ENCODE assay signal across 8 cellular contexts in the genomic region with DNA sequence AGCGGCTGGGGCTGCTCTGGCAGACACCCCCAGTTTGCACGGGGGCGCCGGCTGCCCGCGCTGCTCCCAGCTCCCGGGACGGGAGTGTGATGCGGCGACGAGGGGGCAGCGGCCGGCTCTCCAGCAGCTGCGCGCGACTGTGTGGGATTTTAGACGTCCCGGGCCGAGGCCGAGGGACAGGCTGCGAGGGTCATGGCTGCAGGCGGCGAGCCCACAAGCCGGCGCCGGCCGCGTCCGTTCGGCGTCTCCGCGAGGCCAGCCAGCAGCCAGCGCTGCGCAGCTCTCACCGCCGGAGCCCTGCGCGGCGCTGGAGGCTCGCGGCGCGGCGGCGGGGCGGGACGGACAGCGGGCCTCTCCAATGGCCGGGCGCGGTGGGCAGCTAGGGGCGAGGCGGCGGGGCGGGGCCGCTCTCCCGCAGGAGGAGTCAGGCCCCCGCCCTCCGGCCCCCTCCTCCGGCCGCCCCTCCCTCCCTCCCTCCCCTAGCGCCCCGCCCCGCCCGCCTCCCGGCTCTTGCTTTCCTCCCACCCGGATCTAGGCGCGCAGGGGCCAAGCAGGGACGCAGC. TPM values are rescaled to one million over a fixed set of nuclear protein-coding genes. Genes with fewer than 3 reads are reported as not detected.
DNase-seq lines count a peak whose midpoint lies in the region; ATAC-seq and TF ChIP-seq lines count a peak whose summit lies in the region.

A gene (minus strand): TSS at position 285 of the 563 bp plus-strand sequence. CDS start 310 bp downstream, outside the sequence.

- peaks cover 15% of the 10 kb centered on the region for H3K4me1 Mint-ChIP-seq in CD8-positive, alpha-beta T cell (ENCODE audit: low read depth)
- peaks cover 13% of the 10 kb centered on the region for H3K4me1 Mint-ChIP-seq in activated CD8-positive, alpha-beta T cell treated with anti-CD3 and anti-CD28 coated beads, Interleukin-2, amount 10 ng/mL, durations not matched to agents 7 days and 5 days (ENCODE audit: low read depth)

- peaks cover 10% of the 10 kb centered on the region for H3K4me1 ChIP-seq in CD8-positive, alpha-beta T cell (ENCODE audit: insufficient read depth, low read length)

- ATAC-seq in CD8-positive, alpha-beta T cell: peak; percentile 75
- peak; percentile 95 for ATAC-seq in HG03342 (IDR thresholded peaks at IDR 0.05; ENCODE audit: unreplicated experiment)
- peak; percentile 93 for ATAC-seq in activated CD8-positive, alpha-beta T cell treated with anti-CD3 and anti-CD28 coated beads, Interleukin-2, amount 10 ng/mL, durations not matched to agents 7 days and 5 days

- peak in 6 of 7 experiments; percentile 11 to 59 (median 28) for DNase-seq in CD8-positive, alpha-beta T cell
- DNase-seq in GM19240 (ENCODE audit: insufficient read length, low spot score) (peak; percentile 64), NCI-H460 (ENCODE audit: extremely low read depth, low read depth) (peak; percentile 80), epidermal melanocyte (ENCODE audit: insufficient read length, low spot score) (peak; percentile 80), mesenteric fat pad (ENCODE audit: low spot score) (peak; percentile 95)
- DNase-seq in activated CD8-positive, alpha-beta T cell treated with anti-CD3 and anti-CD28 coated beads, Interleukin-2, amount 10 ng/mL, durations not matched to agents 7 days and 5 days: peak; percentile 63
- peak; percentile 46 to 49 for DNase-seq in stimulated activated CD8-positive, alpha-beta memory T cell treated with anti-CD3 and anti-CD28 coated beads, Interleukin-7, amount 100 ng/mL, for 48 hours (ENCODE audit: extremely low read depth in 1 of 2, low read depth in 1 of 2)

- no peak for TF ChIP-seq CTCF in CD8-positive, alpha-beta T cell (IDR thresholded peaks at IDR 0.05)

- CTCF ChIA-PET in CD8-positive, alpha-beta T cell (lab: Charles Lee): no interaction called here
- CTCF ChIA-PET in activated CD8-positive, alpha-beta T cell treated with anti-CD3 and anti-CD28 coated beads, Interleukin-2, amount 10 ng/mL, durations not matched to agents 7 days and 5 days (lab: Charles Lee): interaction anchor here (0.8 to 2.7 kb wide), 3 partner anchors 16 to 142 kb away, joined by 3 to 17 read pairs (median 5); no protein-coding TSS in a partner anchor

- peak within 1 kb of the TSS; percentile 74 for H3K4me3 ChIP-seq in CD8-positive, alpha-beta T cell (ENCODE audit: low read depth, low read length)

- H3K36me3 Mint-ChIP-seq in CD8-positive, alpha-beta T cell: no peaks in the 10 kb centered on the region
- H3K36me3 Mint-ChIP-seq in activated CD8-positive, alpha-beta T cell treated with anti-CD3 and anti-CD28 coated beads, Interleukin-2, amount 10 ng/mL, durations not matched to agents 7 days and 5 days (ENCODE audit: low read depth): no peaks in the 10 kb centered on the region

- H3K9me3 ChIP-seq in CD8-positive, alpha-beta T cell (ENCODE audit: low read length): no peaks in the 10 kb centered on the region

- H3K9me3 Mint-ChIP-seq in CD8-positive, alpha-beta T cell: no peaks in the 10 kb centered on the region
- H3K9me3 Mint-ChIP-seq in activated CD8-positive, alpha-beta T cell treated with anti-CD3 and anti-CD28 coated beads, Interleukin-2, amount 10 ng/mL, durations not matched to agents 7 days and 5 days (ENCODE audit: insufficient read depth): no peaks in the 10 kb centered on the region

- H3K4me3 Mint-ChIP-seq in CD8-positive, alpha-beta T cell: peak within 1 kb of the TSS; percentile 87
- H3K4me3 Mint-ChIP-seq in activated CD8-positive, alpha-beta T cell treated with anti-CD3 and anti-CD28 coated beads, Interleukin-2, amount 10 ng/mL, durations not matched to agents 7 days and 5 days: peak within 1 kb of the TSS; percentile 71

- no peak within 1 kb of the TSS for H3K27ac ChIP-seq in CD8-positive, alpha-beta T cell (ENCODE audit: low read depth, low read length)

- POLR2A ChIA-PET in CD8-positive, alpha-beta T cell (lab: Charles Lee): no interaction called here
- POLR2A ChIA-PET in activated CD8-positive, alpha-beta T cell treated with anti-CD3 and anti-CD28 coated beads, Interleukin-2, amount 10 ng/mL, durations not matched to agents 7 days and 5 days (lab: Charles Lee): no interaction called here

- H3K27me3 ChIP-seq in CD8-positive, alpha-beta T cell (ENCODE audit: insufficient read depth, low read length): peaks cover 5% of the 10 kb centered on the region

- no peaks in the 10 kb centered on the region for H3K36me3 ChIP-seq in CD8-positive, alpha-beta T cell (ENCODE audit: insufficient read depth, low read length)

- intact Hi-C loops in CD8-positive, alpha-beta T cell (cut with DNase I, micrococcal nuclease): loop anchor here in 1 of 2 experiments (1.0 kb wide), 1 partner anchor 82 kb away; a partner anchor contains a TSS

- H3K27me3 Mint-ChIP-seq in CD8-positive, alpha-beta T cell (ENCODE audit: low read depth): peaks cover 44% of the 10 kb centered on the region
- peaks cover 63% of the 10 kb centered on the region for H3K27me3 Mint-ChIP-seq in activated CD8-positive, alpha-beta T cell treated with anti-CD3 and anti-CD28 coated beads, Interleukin-2, amount 10 ng/mL, durations not matched to agents 7 days and 5 days (ENCODE audit: low read depth)

- H3K27ac Mint-ChIP-seq in CD8-positive, alpha-beta T cell: no peak within 1 kb of the TSS
- no peak within 1 kb of the TSS for H3K27ac Mint-ChIP-seq in activated CD8-positive, alpha-beta T cell treated with anti-CD3 and anti-CD28 coated beads, Interleukin-2, amount 10 ng/mL, durations not matched to agents 7 days and 5 days

RNA-seq across cellular contexts. Expression of the gene that starts here (rescaled TPM):
- under 1 TPM in 1 of 2 experiments, not detected in 1; 0.05 TPM for total RNA-seq in CD8-positive, alpha-beta T cell
- total RNA-seq in NCI-H460 (2014; rRNA removed; shearing (Covaris generic)): 22.9 and 27.3 TPM in 2 replicates
- polyA plus RNA-seq in NCI-H460 (2014; cell fraction: nucleus; rRNA removed): 10.9 and 12.9 TPM in 2 replicates
- total RNA-seq in activated CD8-positive, alpha-beta T cell treated with anti-CD3 and anti-CD28 coated beads, Interleukin-2, amount 10 ng/mL, durations not matched to agents 7 days and 5 days: not detected
- total RNA-seq in mesenteric fat pad: 295 TPM

Comparison
In these comparisons a context has a peak if more than half of its experiments do, and no peak if none do; other contexts are left out.
1. RNA of the gene that starts here (total RNA-seq): 295 TPM in mesenteric fat pad (single experiment) and 22.9 to 27.3 TPM in NCI-H460; 0.05 TPM in CD8-positive, alpha-beta T cell and not detected in activated CD8-positive, alpha-beta T cell treated with anti-CD3 and anti-CD28 coated beads, Interleukin-2, amount 10 ng/mL, durations not matched to agents 7 days and 5 days; every median in the first group is over 10 times any median in the second.
2. RNA of the gene that starts here (total RNA-seq): 295 TPM in mesenteric fat pad (single experiment); 22.9 to 27.3 TPM in NCI-H460; every median in the first group is over 10 times any median in the second.
3. Peak in DNase-seq, ATAC-seq and H3K4me3 ChIP-seq in CD8-positive, alpha-beta T cell; RNA of the gene not detected or under 1 TPM.
4. Peak in DNase-seq and ATAC-seq in activated CD8-positive, alpha-beta T cell treated with anti-CD3 and anti-CD28 coated beads, Interleukin-2, amount 10 ng/mL, durations not matched to agents 7 days and 5 days; RNA of the gene not detected or under 1 TPM.
5. DNase-seq: peak in every context shown above with its lines; median percentile 95 in mesenteric fat pad; 80 in NCI-H460; 80 in epidermal melanocyte; 64 in GM19240; 63 in activated CD8-positive, alpha-beta T cell treated with anti-CD3 and anti-CD28 coated beads, Interleukin-2, amount 10 ng/mL, durations not matched to agents 7 days and 5 days; 48 in stimulated activated CD8-positive, alpha-beta memory T cell treated with anti-CD3 and anti-CD28 coated beads, Interleukin-7, amount 100 ng/mL, for 48 hours; 28 in CD8-positive, alpha-beta T cell.
6. Peak in every context shown above with its lines, with median percentiles within 50 percentile points of each other: ATAC-seq.